In genomic region chr10:4717670-4718069, GRCh38 we compare ENCODE assay signal across 31 cellular contexts.
"Had no signal": no experiment of that assay in that cellular context is flagged by ENCODE, and none has a peak within 500 bp of the region (broad histone marks: within the 10 kb centered on the region; RNA-seq: fewer than 3 reads in every experiment).

No MANE protein-coding gene starts in this region.

- H2AFZ ChIP-seq: PC-9 had no signal

- H3K4me3 Mint-ChIP-seq: activated CD4-positive, alpha-beta T cell treated with anti-CD3 and anti-CD28 coated beads, Interleukin-2, amount 10 ng/mL, durations not matched to agents 24 days and 14 days; activated CD8-positive, alpha-beta T cell treated with anti-CD3 and anti-CD28 coated beads for 36 hours; activated naive CD8-positive, alpha-beta T cell treated with anti-CD3 and anti-CD28 coated beads for 36 hours; activated T-cell treated with anti-CD3 and anti-CD28 coated beads, Interleukin-2, amount 50 U/mL, for 72 hours; activated T-helper 17 cell treated with anti-CD3 and anti-CD28 coated beads, Interleukin-2, amount 50 U/mL, for 72 hours had no signal

- DNase-seq: activated CD4-positive, alpha-beta T cell treated with anti-CD3 and anti-CD28 coated beads, Interleukin-2, amount 10 ng/mL, durations not matched to agents 24 days and 14 days; activated CD4-positive, alpha-beta T cell treated with anti-CD3 and anti-CD28 coated beads, Interleukin-2, amount 50 U/mL, for 4 hours; activated CD8-positive, alpha-beta T cell treated with anti-CD3 and anti-CD28 coated beads for 36 hours; activated effector memory CD4-positive, alpha-beta T cell treated with anti-CD3 and anti-CD28 coated beads, Interleukin-2, amount 50 U/mL, for 16 hours; activated naive CD4-positive, alpha-beta T cell; activated naive CD4-positive, alpha-beta T cell treated with anti-CD3 and anti-CD28 coated beads, Interleukin-2, amount 50 U/mL, for 16 hours; activated naive CD8-positive, alpha-beta T cell treated with anti-CD3 and anti-CD28 coated beads for 36 hours; activated T-cell treated with anti-CD3 and anti-CD28 coated beads, Interleukin-2, amount 50 U/mL, for 1 hour; activated T-cell treated with anti-CD3 and anti-CD28 coated beads, Interleukin-2, amount 50 U/mL, for 72 hours; amniotic stem cell; aorta; MM.1S; MV-4-11; NCI-H1092; NCI-H187 treated with DMSO at 0.1 percent for 48 hours; NCI-H2081; NCI-H2171 treated with DMSO at 0.1 percent for 48 hours; NCI-H226; NCI-H446 treated with DMSO at 0.1 percent for 48 hours; NCI-H524; NCI-H69; NK-92 treated with Interleukin-12 subunit alpha and Interleukin-12 subunit beta, amount 100 ng/mL, for 24 hours; PC-9; Right ventricle myocardium superior; SW 1271; T-helper 1 cell; T-helper 2 cell; T-helper 9 cell had no signal

- H3K9ac ChIP-seq: KMS-11 had no signal

- ATAC-seq: activated CD8-positive, alpha-beta T cell treated with anti-CD3 and anti-CD28 coated beads for 36 hours; activated T-cell treated with anti-CD3 and anti-CD28 coated beads, Interleukin-2, amount 50 U/mL, for 72 hours; activated T-helper 17 cell treated with anti-CD3 and anti-CD28 coated beads, Interleukin-2, amount 50 U/mL, for 72 hours had no signal

- H3K27ac ChIP-seq: KMS-11, PC-9, VCaP had no signal

- H3K27ac Mint-ChIP-seq: activated CD4-positive, alpha-beta T cell treated with anti-CD3 and anti-CD28 coated beads, Interleukin-2, amount 10 ng/mL, durations not matched to agents 24 days and 14 days; activated CD8-positive, alpha-beta T cell treated with anti-CD3 and anti-CD28 coated beads for 36 hours; activated naive CD8-positive, alpha-beta T cell treated with anti-CD3 and anti-CD28 coated beads for 36 hours; activated T-cell treated with anti-CD3 and anti-CD28 coated beads, Interleukin-2, amount 50 U/mL, for 72 hours; activated T-helper 17 cell treated with anti-CD3 and anti-CD28 coated beads, Interleukin-2, amount 50 U/mL, for 72 hours had no signal

- H3K4me2 ChIP-seq: KMS-11, PC-9 had no signal

- H3K4me1 Mint-ChIP-seq: activated CD4-positive, alpha-beta T cell treated with anti-CD3 and anti-CD28 coated beads, Interleukin-2, amount 10 ng/mL, durations not matched to agents 24 days and 14 days; activated T-helper 17 cell treated with anti-CD3 and anti-CD28 coated beads, Interleukin-2, amount 50 U/mL, for 72 hours had no signal

- H3K4me3 ChIP-seq: PC-9 had no signal

- H3K9me3 Mint-ChIP-seq: activated CD4-positive, alpha-beta T cell treated with anti-CD3 and anti-CD28 coated beads, Interleukin-2, amount 10 ng/mL, durations not matched to agents 24 days and 14 days; activated CD8-positive, alpha-beta T cell treated with anti-CD3 and anti-CD28 coated beads for 36 hours; activated naive CD8-positive, alpha-beta T cell treated with anti-CD3 and anti-CD28 coated beads for 36 hours; activated T-cell treated with anti-CD3 and anti-CD28 coated beads, Interleukin-2, amount 50 U/mL, for 72 hours; activated T-helper 17 cell treated with anti-CD3 and anti-CD28 coated beads, Interleukin-2, amount 50 U/mL, for 72 hours had no signal
